Comparison of ENCODE assay signal across 25 cellular contexts in the genomic region with DNA sequence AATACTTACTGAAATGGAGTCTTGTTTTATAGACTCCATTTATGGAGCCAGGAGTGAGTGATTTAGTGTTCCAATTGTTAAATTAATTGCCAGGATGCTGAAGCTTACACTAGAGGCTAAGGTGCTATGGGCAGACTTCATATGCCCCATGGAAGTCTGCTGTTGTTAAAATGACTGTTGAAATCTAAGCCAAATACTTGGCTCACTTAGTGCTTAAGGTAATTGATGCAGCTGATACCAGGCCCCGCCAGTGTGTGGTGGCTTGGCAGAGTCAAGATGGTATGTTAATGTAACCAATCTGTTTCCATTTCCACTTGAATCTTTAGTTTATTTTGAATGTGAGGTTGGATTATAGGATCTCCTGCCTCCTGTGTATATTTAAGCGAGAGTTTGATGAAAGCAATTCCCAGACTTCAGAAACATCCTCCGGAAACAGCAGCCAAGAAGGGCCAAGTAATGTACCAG.
DNase-seq lines count a peak whose midpoint lies in the region; FAIRE-seq and TF ChIP-seq lines count a peak whose summit lies in the region.
"Had no signal": no experiment of that assay in that cellular context is flagged by ENCODE, and none has a peak within 500 bp of the region (broad histone marks: within the 10 kb centered on the region; RNA-seq: fewer than 3 reads in every experiment).

No MANE protein-coding gene starts in this region.

- no peaks in the 10 kb centered on the region for H3K9me3 ChIP-seq in mammary epithelial cell (replicated peaks; ENCODE audit: insufficient read depth, low read length)
- H3K9me3 ChIP-seq in astrocyte (ENCODE audit: insufficient read depth, low read depth, low read length) = no peaks in the 10 kb centered on the region
- H3K9me3 ChIP-seq: heart right ventricle, right lobe of liver, transverse colon had no signal

- no peak overlapping the region for H3K27ac ChIP-seq in mammary epithelial cell (ENCODE audit: insufficient read depth, low read depth, low read length)
- peak overlapping the region; percentile 23 for H3K27ac ChIP-seq in astrocyte (ENCODE audit: low read depth, low read length)
- H3K27ac ChIP-seq: heart right ventricle, parathyroid adenoma, right lobe of liver, transverse colon, WERI-Rb-1 had no signal

- H3K9me3 Mint-ChIP-seq in astrocyte (ENCODE audit: unreplicated experiment) = peaks cover 2% of the 10 kb centered on the region
- H3K9me3 Mint-ChIP-seq: activated CD4-positive, alpha-beta T cell treated with anti-CD3 and anti-CD28 coated beads, Interleukin-2, amount 10 ng/mL, durations not matched to agents 24 days and 14 days; activated naive CD4-positive, alpha-beta T cell treated with anti-CD3 and anti-CD28 coated beads, Interleukin-2, amount 50 U/mL, for 72 hours; central memory CD8-positive, alpha-beta T cell; nephron progenitor cell had no signal

- no peaks in the 10 kb centered on the region for H3K27me3 ChIP-seq in mammary epithelial cell (ENCODE audit: insufficient read depth, low read length)
- no peaks in the 10 kb centered on the region for H3K27me3 ChIP-seq in astrocyte (ENCODE audit: insufficient read depth, low read length)
- H3K27me3 ChIP-seq: heart right ventricle, right lobe of liver, transverse colon had no signal

- peak overlapping the region; percentile 94 for H3K27ac Mint-ChIP-seq in astrocyte (ENCODE audit: unreplicated experiment)
- H3K27ac Mint-ChIP-seq: activated CD4-positive, alpha-beta T cell treated with anti-CD3 and anti-CD28 coated beads, Interleukin-2, amount 10 ng/mL, durations not matched to agents 24 days and 14 days; activated CD8-positive, alpha-beta memory T cell treated with anti-CD3 and anti-CD28 coated beads, Interleukin-2, amount 10 ng/mL, durations not matched to agents 7 days and 5 days had no signal

- H3K4me3 Mint-ChIP-seq in astrocyte (ENCODE audit: unreplicated experiment) = no peak overlapping the region
- H3K4me3 Mint-ChIP-seq: activated CD4-positive, alpha-beta T cell treated with anti-CD3 and anti-CD28 coated beads, Interleukin-2, amount 10 ng/mL, durations not matched to agents 24 days and 14 days; activated CD8-positive, alpha-beta memory T cell treated with anti-CD3 and anti-CD28 coated beads, Interleukin-2, amount 10 ng/mL, durations not matched to agents 7 days and 5 days; central memory CD8-positive, alpha-beta T cell; nephron progenitor cell had no signal

- DNase-seq in T47D (ENCODE audit: low read depth in 1 of 2, low spot score in 1 of 2) (peak; percentile 27 to 67), mammary epithelial cell (no peak), astrocyte (ENCODE audit: low read depth) (peak; percentile 45), left kidney (ENCODE audit: low read depth, low spot score) (peak; percentile 50), activated gamma-delta T cell (lab: John Stamatoyannopoulos, UW) (no peak), T-helper 2 cell (no peak), NCI-H510A treated with DMSO at 0.1 percent for 48 hours (lab: John Stamatoyannopoulos, UW) (no peak)
- DNase-seq in activated effector memory CD4-positive, alpha-beta T cell treated with anti-CD3 and anti-CD28 coated beads, Interleukin-2, amount 50 U/mL, for 16 hours = no peak
- DNase-seq: 8988T; activated CD4-positive, alpha-beta T cell treated with anti-CD3 and anti-CD28 coated beads, Interleukin-2, amount 10 ng/mL, durations not matched to agents 24 days and 14 days; activated CD8-positive, alpha-beta memory T cell treated with anti-CD3 and anti-CD28 coated beads, Interleukin-2, amount 10 ng/mL, durations not matched to agents 7 days and 5 days; aorta; DND-41; heart right ventricle; NCI-H1092 treated with DMSO at 0.1 percent for 48 hours; NCI-H2029; nephron progenitor cell; right lobe of liver; stimulated activated CD4-positive, alpha-beta T cell treated with anti-CD3 and anti-CD28 coated beads, Interleukin-15, amount 100 ng/mL, for 24 hours; transverse colon; WERI-Rb-1 had no signal

- CTCF ChIA-PET in mammary epithelial cell (lab: Charles Lee; ENCODE audit: low non-redundant PET) = interaction anchor here (0.6 kb wide), 1 partner anchor 329 kb away, joined by 5 read pairs; no protein-coding TSS in a partner anchor

- no peaks in the 10 kb centered on the region for H4K20me1 ChIP-seq in mammary epithelial cell (ENCODE audit: insufficient read depth, low read length)
- no peaks in the 10 kb centered on the region for H4K20me1 ChIP-seq in astrocyte (ENCODE audit: insufficient read depth, low read length)

- no peaks in the 10 kb centered on the region for H3K79me2 ChIP-seq in mammary epithelial cell (ENCODE audit: insufficient read depth, low read length)
- H3K79me2 ChIP-seq in astrocyte (ENCODE audit: insufficient read depth, low read length) = no peaks in the 10 kb centered on the region
- H3K79me2 ChIP-seq: parathyroid adenoma had no signal

- peaks cover 16% of the 10 kb centered on the region for H3K4me1 Mint-ChIP-seq in astrocyte (ENCODE audit: low read depth, unreplicated experiment)
- H3K4me1 Mint-ChIP-seq: central memory CD8-positive, alpha-beta T cell had no signal

- H3K36me3 ChIP-seq in mammary epithelial cell (ENCODE audit: insufficient read depth, low read length) = no peaks in the 10 kb centered on the region
- H3K36me3 ChIP-seq in astrocyte (ENCODE audit: insufficient read depth, low read length) = no peaks in the 10 kb centered on the region
- H3K36me3 ChIP-seq: right lobe of liver, WERI-Rb-1 had no signal

- no TSS peak for BruUV-seq in mammary epithelial cell (replicated peaks; lab: Mats Ljungman, UMichigan)

- H3K4me3 ChIP-seq in mammary epithelial cell (replicated peaks in 1 of 3; ENCODE audit: insufficient read depth in 1 of 3, low read depth in 2 of 3, low read length in 3 of 3) (no peak overlapping the region), astrocyte (ENCODE audit: insufficient read depth, low read depth, low read length) (no peak overlapping the region)
- H3K4me3 ChIP-seq: heart right ventricle, right lobe of liver, transverse colon had no signal

- no peak for FAIRE-seq in astrocyte (lab: Jason Lieb, UNC)
- FAIRE-seq: GM12891 had no signal

- H3K4me2 ChIP-seq in mammary epithelial cell (ENCODE audit: insufficient read depth, low read depth, low read length) = no peak overlapping the region
- H3K4me2 ChIP-seq in astrocyte (ENCODE audit: low read length) = peak overlapping the region; percentile 37

- WGBS in mammary epithelial cell (ENCODE audit: low coverage, missing lambda C conversion rate) = 90% methylated on average over 3 of the region's 3 CpGs

- intact Hi-C loops in mammary epithelial cell (cut with micrococcal nuclease) = no loop called here

- peaks cover 1% of the 10 kb centered on the region for H3K27me3 Mint-ChIP-seq in astrocyte (ENCODE audit: low read depth, unreplicated experiment)
- H3K27me3 Mint-ChIP-seq: activated CD4-positive, alpha-beta T cell treated with anti-CD3 and anti-CD28 coated beads, Interleukin-2, amount 10 ng/mL, durations not matched to agents 24 days and 14 days; activated CD8-positive, alpha-beta memory T cell treated with anti-CD3 and anti-CD28 coated beads, Interleukin-2, amount 10 ng/mL, durations not matched to agents 7 days and 5 days; central memory CD8-positive, alpha-beta T cell had no signal

- in situ Hi-C loops in T47D (cut with HindIII; ENCODE audit: low pct_unique_long_range_greater_than_20kb, low sequenced_read_pairs) (no loop called here), mammary epithelial cell (cut with MboI; ENCODE audit: low sequenced_read_pairs in 2 of 2) (no loop called here)

- H2AFZ ChIP-seq in mammary epithelial cell (ENCODE audit: low read depth, low read length) = no peak overlapping the region
- no peak overlapping the region for H2AFZ ChIP-seq in astrocyte (ENCODE audit: low read depth, low read length)
- H2AFZ ChIP-seq: parathyroid adenoma had no signal

- TF ChIP-seq CTCF in mammary epithelial cell (conservative IDR thresholded peaks at IDR 0.05 in 1 of 2, IDR thresholded peaks at IDR 0.05 in 1 of 2; ENCODE audit: extremely low read depth in 1 of 2, insufficient read depth in 1 of 2, low read depth in 1 of 2, low read length in 2 of 2) (no peak), astrocyte (IDR thresholded peaks at IDR 0.05; ENCODE audit: insufficient read depth, low read depth, low read length) (no peak)

- dilution Hi-C loops in mammary epithelial cell (cut with HindIII; ENCODE audit: low sequenced_read_pairs) = no loop called here

- no peak overlapping the region for H3K9ac ChIP-seq in mammary epithelial cell (ENCODE audit: insufficient read depth, low read length)
- H3K9ac ChIP-seq in astrocyte (ENCODE audit: low read length) = no peak overlapping the region
- H3K9ac ChIP-seq: parathyroid adenoma had no signal

- no peaks in the 10 kb centered on the region for H3K4me1 ChIP-seq in mammary epithelial cell (ENCODE audit: insufficient read depth, low read length)
- no peaks in the 10 kb centered on the region for H3K4me1 ChIP-seq in astrocyte (ENCODE audit: insufficient read depth, low read length)
- H3K4me1 ChIP-seq: heart right ventricle, parathyroid adenoma, right lobe of liver, transverse colon had no signal

- peaks cover 14% of the 10 kb centered on the region for H3K36me3 Mint-ChIP-seq in astrocyte (ENCODE audit: low read depth, unreplicated experiment)

Comparison
In these comparisons a context has a peak if more than half of its experiments do, and no peak if none do; other contexts are left out.
1. DNase-seq: peak in T47D (2 of 2), astrocyte (single experiment) and left kidney (single experiment); none in mammary epithelial cell (single experiment), activated gamma-delta T cell (single experiment), T-helper 2 cell (0 of 5), activated effector memory CD4-positive, alpha-beta T cell treated with anti-CD3 and anti-CD28 coated beads, Interleukin-2, amount 50 U/mL, for 16 hours (single experiment) and NCI-H510A treated with DMSO at 0.1 percent for 48 hours (single experiment).